ENCODE assay signal across 27 cellular contexts in the genomic region with DNA sequence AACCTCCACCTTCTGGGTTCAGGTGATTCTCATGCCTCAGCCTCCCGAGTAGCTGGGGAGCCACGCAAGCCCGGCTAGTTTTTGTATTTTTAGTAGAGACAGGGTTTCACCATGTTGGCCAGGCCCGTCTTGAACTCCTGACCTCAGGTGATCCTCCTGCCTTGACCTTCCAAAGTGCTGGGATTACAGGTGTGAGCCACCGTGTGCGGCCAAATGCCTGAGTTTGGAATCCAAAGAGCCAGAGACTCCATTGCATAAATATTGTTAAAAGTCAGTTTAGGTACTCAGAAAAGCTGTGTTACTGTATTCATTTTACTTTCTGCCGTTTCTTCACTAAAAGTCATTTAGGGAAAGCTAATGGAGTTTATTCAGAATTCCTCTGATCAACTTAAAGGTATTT.
"Had no signal": no experiment of that assay in that cellular context is flagged by ENCODE, and none has a peak within 500 bp of the region (broad histone marks: within the 10 kb centered on the region; RNA-seq: fewer than 3 reads in every experiment).

No MANE protein-coding gene starts in this region.

- H3K9me3 Mint-ChIP-seq: mesothelial cell of epicardium; naive B cell; natural killer cell; nephron progenitor cell; neural progenitor cell; stimulated activated memory B cell treated with anti-CD40 and anti-IgM and Interleukin-4, amounts not matched to agents 10 μg/mL and 1 μg/mL and 100 μg/mL, for 72 hours had no signal

- DNase-seq: islet precursor cell; left ventricle myocardium inferior; mesendoderm; naive B cell; natural killer cell; nephron progenitor cell; occipital lobe; right lobe of liver; stimulated activated CD4-positive, alpha-beta T cell treated with anti-CD3 and anti-CD28 coated beads, Interleukin-1b, Interleukin-23, amount 100 ng/mL, for 48 hours; stimulated activated CD4-positive, alpha-beta T cell treated with anti-CD3 and anti-CD28 coated beads, Interleukin-2, amount 100 ng/mL, for 48 hours; stimulated activated CD4-positive, alpha-beta T cell treated with anti-CD3 and anti-CD28 coated beads, Interleukin-4, amount 100 ng/mL, for 4 hours; stimulated activated CD8-positive, alpha-beta memory T cell treated with anti-CD3 and anti-CD28 coated beads, Interleukin-4, amount 100 ng/mL, for 48 hours; stimulated activated naive CD8-positive, alpha-beta T cell treated with anti-CD3 and anti-CD28 coated beads, Interleukin-15, Interleukin-2, amounts not matched to agents 100 U/mL and 50 U/mL, for 24 hours; stomach; testis; thyroid gland; transverse colon; upper lobe of left lung had no signal

- H3K27me3 ChIP-seq: neural progenitor cell, neutrophil, right atrium auricular region, right lobe of liver, stomach, testis, thyroid gland, transverse colon, upper lobe of left lung, vagina had no signal

- H3K9ac ChIP-seq: neural progenitor cell had no signal

- H3K4me3 Mint-ChIP-seq: mesothelial cell of epicardium; naive B cell; natural killer cell; nephron progenitor cell; neural progenitor cell; stimulated activated memory B cell treated with anti-CD40 and anti-IgM and Interleukin-4, amounts not matched to agents 10 μg/mL and 1 μg/mL and 100 μg/mL, for 72 hours had no signal

- H3K27ac ChIP-seq: left ventricle myocardium inferior, neural progenitor cell, neutrophil, right atrium auricular region, right lobe of liver, stomach, testis, thyroid gland, transverse colon, upper lobe of left lung, vagina had no signal

- H3K4me1 ChIP-seq: right atrium auricular region, right lobe of liver, stomach, thyroid gland, transverse colon, upper lobe of left lung, vagina had no signal

- H2AFZ ChIP-seq: neural progenitor cell had no signal

- ATAC-seq: natural killer cell; right lobe of liver; stimulated activated memory B cell treated with anti-CD40 and anti-IgM and Interleukin-4, amounts not matched to agents 10 μg/mL and 1 μg/mL and 100 μg/mL, for 72 hours; stimulated activated naive CD8-positive, alpha-beta T cell treated with anti-CD3 and anti-CD28 coated beads, Interleukin-15, Interleukin-2, amounts not matched to agents 100 U/mL and 50 U/mL, for 24 hours had no signal

- H3K27me3 Mint-ChIP-seq: naive B cell; progenitor cell of endocrine pancreas; stimulated activated memory B cell treated with anti-CD40 and anti-IgM and Interleukin-4, amounts not matched to agents 10 μg/mL and 1 μg/mL and 100 μg/mL, for 72 hours had no signal

- H3K4me1 Mint-ChIP-seq: mesothelial cell of epicardium; natural killer cell; stimulated activated memory B cell treated with anti-CD40 and anti-IgM and Interleukin-4, amounts not matched to agents 10 μg/mL and 1 μg/mL and 100 μg/mL, for 72 hours had no signal

- H3K4me2 ChIP-seq: neural progenitor cell, smooth muscle cell had no signal

- H3K9me3 ChIP-seq: left ventricle myocardium inferior, neutrophil, right atrium auricular region, right lobe of liver, stomach, testis, thyroid gland, transverse colon, upper lobe of left lung, vagina had no signal

- H3K27ac Mint-ChIP-seq: natural killer cell; nephron progenitor cell; neural progenitor cell; progenitor cell of endocrine pancreas; stimulated activated memory B cell treated with anti-CD40 and anti-IgM and Interleukin-4, amounts not matched to agents 10 μg/mL and 1 μg/mL and 100 μg/mL, for 72 hours had no signal

- H3K4me3 ChIP-seq: left ventricle myocardium inferior, lung, neural progenitor cell, right atrium auricular region, right lobe of liver, smooth muscle cell, stomach, testis, thyroid gland, transverse colon, upper lobe of left lung, vagina had no signal
